28 cellular contexts compared by ENCODE assay signal in the genomic region with DNA sequence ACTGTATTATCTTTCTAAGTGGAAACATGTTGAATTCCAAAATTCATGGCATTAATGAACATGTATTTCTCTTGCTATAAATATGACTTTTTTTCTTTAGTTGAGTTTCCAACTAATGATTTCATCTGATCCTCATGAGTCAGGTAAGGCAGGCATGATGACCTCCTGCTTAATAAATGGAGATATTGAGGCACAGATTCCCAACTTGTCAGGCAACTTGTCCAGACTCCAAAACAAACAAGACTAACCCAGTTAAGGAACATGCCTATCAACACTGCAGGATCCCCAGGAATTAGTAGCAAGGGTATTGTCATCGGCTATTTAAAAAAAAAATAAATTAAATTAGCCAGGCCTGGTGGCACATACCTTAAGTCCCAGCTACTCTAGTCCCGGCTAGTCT.
"Had no signal": no experiment of that assay in that cellular context is flagged by ENCODE, and none has a peak within 500 bp of the region (broad histone marks: within the 10 kb centered on the region; RNA-seq: fewer than 3 reads in every experiment).

No MANE protein-coding gene starts in this region.

- H3K4me1 Mint-ChIP-seq: nephron; stimulated activated effector memory CD8-positive, alpha-beta T cell treated with anti-CD3 and anti-CD28 coated beads, Interleukin-12 subunit alpha, Interleukin-12 subunit beta, amount 100 ng/mL, for 72 hours had no signal

- H3K4me2 ChIP-seq: neural progenitor cell had no signal

- H3K9me3 ChIP-seq: left lung, lower lobe of right lung, neutrophil, ovary, right atrium auricular region, spleen, suprapubic skin, thoracic aorta, tibial artery, upper lobe of right lung had no signal

- H3K9me3 Mint-ChIP-seq: immature natural killer cell; naive thymus-derived CD8-positive, alpha-beta T cell; nephron; neural progenitor cell; stimulated activated effector memory CD8-positive, alpha-beta T cell treated with anti-CD3 and anti-CD28 coated beads, Interleukin-12 subunit alpha, Interleukin-12 subunit beta, amount 100 ng/mL, for 72 hours; stimulated activated naive CD8-positive, alpha-beta T cell treated with anti-CD3 and anti-CD28 coated beads, Interleukin-15, Interleukin-2, amounts not matched to agents 100 ng/mL and 50 ng/mL, for 24 hours had no signal

- DNase-seq: hypothalamus; immature natural killer cell; kidney; left colon; left lung; lower lobe of right lung; mammary epithelial cell; mesenchymal stem cell; naive thymus-derived CD8-positive, alpha-beta T cell; occipital lobe; ovary; spleen; stimulated activated CD4-positive, alpha-beta T cell treated with anti-CD3 and anti-CD28 coated beads, Interleukin-4, amount 100 ng/mL, for 24 hours; stimulated activated naive CD4-positive, alpha-beta T cell; tibial artery; trophoblast cell; upper lobe of right lung had no signal

- H3K27ac ChIP-seq: left lung, lower lobe of right lung, neural progenitor cell, neutrophil, ovary, right atrium auricular region, skin epidermis, spleen, suprapubic skin, thoracic aorta, tibial artery, upper lobe of right lung had no signal

- H3K4me3 Mint-ChIP-seq: immature natural killer cell; naive thymus-derived CD8-positive, alpha-beta T cell; nephron; neural progenitor cell; stimulated activated effector memory CD8-positive, alpha-beta T cell treated with anti-CD3 and anti-CD28 coated beads, Interleukin-12 subunit alpha, Interleukin-12 subunit beta, amount 100 ng/mL, for 72 hours; stimulated activated naive CD8-positive, alpha-beta T cell treated with anti-CD3 and anti-CD28 coated beads, Interleukin-15, Interleukin-2, amounts not matched to agents 100 ng/mL and 50 ng/mL, for 24 hours had no signal

- ATAC-seq: left colon; left lung; lower lobe of right lung; naive thymus-derived CD8-positive, alpha-beta T cell; sciatic nerve; stimulated activated effector memory CD8-positive, alpha-beta T cell treated with anti-CD3 and anti-CD28 coated beads, Interleukin-12 subunit alpha, Interleukin-12 subunit beta, amount 100 ng/mL, for 72 hours; upper lobe of right lung had no signal

- H2AFZ ChIP-seq: neural progenitor cell had no signal

- H3K9ac ChIP-seq: neural progenitor cell had no signal

- H3K4me1 ChIP-seq: left lung, lower lobe of right lung, neural progenitor cell, right atrium auricular region, suprapubic skin, tibial artery, upper lobe of right lung had no signal

- H3K36me3 Mint-ChIP-seq: immature natural killer cell; naive thymus-derived CD8-positive, alpha-beta T cell; neural progenitor cell; stimulated activated effector memory CD8-positive, alpha-beta T cell treated with anti-CD3 and anti-CD28 coated beads, Interleukin-12 subunit alpha, Interleukin-12 subunit beta, amount 100 ng/mL, for 72 hours had no signal

- H3K27me3 ChIP-seq: left lung, neural progenitor cell, neutrophil, ovary, right atrium auricular region, spleen, suprapubic skin, tibial artery, upper lobe of right lung had no signal

- H3K4me3 ChIP-seq: left lung, lower lobe of right lung, neural progenitor cell, ovary, right atrium auricular region, skin epidermis, spleen, suprapubic skin, thoracic aorta, tibial artery, upper lobe of right lung had no signal

- H3K27ac Mint-ChIP-seq: naive thymus-derived CD8-positive, alpha-beta T cell; nephron; neural progenitor cell; progenitor cell of endocrine pancreas; stimulated activated effector memory CD8-positive, alpha-beta T cell treated with anti-CD3 and anti-CD28 coated beads, Interleukin-12 subunit alpha, Interleukin-12 subunit beta, amount 100 ng/mL, for 72 hours; stimulated activated naive CD8-positive, alpha-beta T cell treated with anti-CD3 and anti-CD28 coated beads, Interleukin-15, Interleukin-2, amounts not matched to agents 100 ng/mL and 50 ng/mL, for 24 hours had no signal

- H3K36me3 ChIP-seq: left lung, lower lobe of right lung, neural progenitor cell, neutrophil, ovary, right atrium auricular region, spleen, suprapubic skin, thoracic aorta, tibial artery, upper lobe of right lung had no signal
